10 cellular contexts compared by ENCODE assay signal in the genomic region with DNA sequence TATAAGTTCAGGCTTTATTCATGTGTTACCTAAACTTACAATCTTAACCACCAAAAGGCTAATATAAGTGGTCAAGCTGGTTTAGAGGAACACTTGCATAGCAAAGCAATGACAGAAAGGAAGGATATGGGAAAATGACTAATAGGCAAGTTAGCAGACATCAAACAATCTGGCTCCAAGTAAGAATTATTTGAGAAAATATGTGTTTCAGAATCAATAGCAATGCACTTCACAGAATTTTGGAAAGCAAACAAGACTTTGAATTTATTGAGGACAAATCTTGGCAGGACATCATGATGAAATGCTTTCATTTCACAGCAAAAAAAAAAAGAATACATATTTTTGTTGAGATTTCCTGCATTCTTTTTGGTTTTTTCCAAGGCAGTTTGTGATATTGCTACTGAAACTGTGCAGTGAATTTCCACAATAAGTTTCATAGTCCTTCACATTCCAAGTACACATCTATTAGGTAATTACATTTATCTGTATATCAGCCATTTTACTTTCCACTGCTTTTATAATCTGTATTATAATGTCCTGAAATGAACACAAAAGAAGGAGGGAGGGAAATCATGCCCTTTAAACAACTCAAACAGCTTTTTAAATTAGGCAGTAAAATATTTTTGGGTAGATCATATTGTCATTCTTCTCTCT.
DNase-seq lines count a peak whose midpoint lies in the region; ATAC-seq and TF ChIP-seq lines count a peak whose summit lies in the region.
"Had no signal": no experiment of that assay in that cellular context is flagged by ENCODE, and none has a peak within 500 bp of the region (broad histone marks: within the 10 kb centered on the region; RNA-seq: fewer than 3 reads in every experiment).

No MANE protein-coding gene starts in this region.

- peaks cover 2% of the 10 kb centered on the region for H3K9me3 Mint-ChIP-seq in Calu3 (ENCODE audit: low read depth, unreplicated experiment)

- no peaks in the 10 kb centered on the region for H3K27me3 Mint-ChIP-seq in Calu3 (ENCODE audit: unreplicated experiment)

- no peaks in the 10 kb centered on the region for H3K27me3 ChIP-seq in PC-9 (ENCODE audit: insufficient read depth, low read depth)

- DNase-seq in Calu3 (peak; percentile 12), PC-9 (peak in 1 of 2 experiments; percentile 96), epithelial cell of proximal tubule (ENCODE audit: low read depth) (peak; percentile 56), omental fat pad (ENCODE audit: low spot score) (no peak), UCSD-AML1 (lab: John Stamatoyannopoulos, UW; ENCODE audit: unreplicated experiment) (no peak), NCI-H524 (lab: John Stamatoyannopoulos, UW) (no peak)
- DNase-seq: central memory CD4-positive, alpha-beta T cell; NCI-H2081 treated with DMSO at 0.1 percent for 48 hours had no signal

- H3K36me3 ChIP-seq in PC-9 (ENCODE audit: low read depth): no peaks in the 10 kb centered on the region

- TF ChIP-seq CTCF in Calu3 (IDR thresholded peaks at IDR 0.05; ENCODE audit: unreplicated experiment): no peak
- no peak for TF ChIP-seq CTCF in PC-9 (conservative IDR thresholded peaks at IDR 0.05)
- TF ChIP-seq CTCF in epithelial cell of proximal tubule (conservative IDR thresholded peaks at IDR 0.05; ENCODE audit: low read depth, low read length): no peak
- no peak for TF ChIP-seq CTCF in omental fat pad (IDR thresholded peaks at IDR 0.05)

- H3K4me1 Mint-ChIP-seq in Calu3 (ENCODE audit: low read depth, unreplicated experiment): peaks cover 33% of the 10 kb centered on the region

- no TSS peak for BruUV-seq in Calu3 (replicated peaks; lab: Mats Ljungman, UMichigan)
- BruUV-seq in PC-9 (replicated peaks; lab: Mats Ljungman, UMichigan): no TSS peak

- peaks cover 7% of the 10 kb centered on the region; the same call in 1 of the 2 replicates for H3K9me3 ChIP-seq in PC-9 (ENCODE audit: insufficient read depth, low read depth)

- no peaks in the 10 kb centered on the region for H3K9me2 ChIP-seq in PC-9 (ENCODE audit: insufficient read depth)

- no peaks in the 10 kb centered on the region for H3K79me2 ChIP-seq in PC-9 (ENCODE audit: low read depth)

- POLR2A ChIA-PET in PC-9 (lab: Charles Lee; ENCODE audit: unreplicated experiment): interaction anchor here (0.6 kb wide), 2 partner anchors 27 to 1782 kb away, joined by 3 to 6 read pairs; no protein-coding TSS in a partner anchor

- H3K27ac Mint-ChIP-seq in Calu3 (ENCODE audit: unreplicated experiment): peak overlapping the region; percentile 71

- H3K4me3 ChIP-seq in PC-9: 0 out of 2 replicates have a peak overlapping the region, but pooled peaks have one; percentile 24
- H3K4me3 ChIP-seq in epithelial cell of proximal tubule (ENCODE audit: low read depth, low read length): no peak overlapping the region

- H4K20me1 ChIP-seq in PC-9 (ENCODE audit: insufficient read depth): no peaks in the 10 kb centered on the region

- intact Hi-C loops in Calu3 (cut with micrococcal nuclease; ENCODE audit: unreplicated experiment): loop anchor here (1.0 to 10.0 kb wide), 5 partner anchors 30 to 246 kb away; no protein-coding TSS in a partner anchor
- intact Hi-C loops in PC-9 (cut with micrococcal nuclease; ENCODE audit: unreplicated experiment): loop anchor here (1.0 to 10.0 kb wide), 3 partner anchors 26 to 132 kb away; no protein-coding TSS in a partner anchor

- H3K4me1 ChIP-seq in PC-9 (replicated peaks; ENCODE audit: insufficient read depth): peaks cover 53% of the 10 kb centered on the region

- peaks cover 5% of the 10 kb centered on the region for H3K36me3 Mint-ChIP-seq in Calu3 (ENCODE audit: insufficient read depth, unreplicated experiment)

- peaks cover 26% of the 10 kb centered on the region for H3F3A ChIP-seq in PC-9 (ENCODE audit: insufficient read depth, low read depth)

- peak overlapping the region; percentile 59 for H3K4me2 ChIP-seq in PC-9

- 0 out of 2 replicates have a peak overlapping the region, but pooled peaks have one; percentile 0 for H2AFZ ChIP-seq in PC-9

- no peak overlapping the region for H3K4me3 Mint-ChIP-seq in Calu3 (ENCODE audit: low read depth, unreplicated experiment)

- ATAC-seq in omental fat pad (ENCODE audit: low FRiP score): peak; percentile 71
- no peak for ATAC-seq in GM21447 (IDR thresholded peaks at IDR 0.05; ENCODE audit: unreplicated experiment)
- no peak for ATAC-seq in HG03045 (IDR thresholded peaks at IDR 0.05; ENCODE audit: unreplicated experiment)

- CTCF ChIA-PET in Calu3 (lab: Charles Lee) (interaction anchor here (0.7 to 1.2 kb wide), 3 partner anchors 12 to 1061 kb away, joined by 3 to 4 read pairs (median 3); no protein-coding TSS in a partner anchor), PC-9 (lab: Charles Lee) (no interaction called here)

- peak overlapping the region; percentile 98 for H3K27ac ChIP-seq in PC-9

Comparison
In these comparisons a context has a peak if more than half of its experiments do, and no peak if none do; other contexts are left out.
1. DNase-seq: peak in Calu3 (single experiment) and epithelial cell of proximal tubule (single experiment); none in omental fat pad (single experiment), UCSD-AML1 (single experiment) and NCI-H524 (0 of 2).